23 cellular contexts compared by ENCODE assay signal in the genomic region with DNA sequence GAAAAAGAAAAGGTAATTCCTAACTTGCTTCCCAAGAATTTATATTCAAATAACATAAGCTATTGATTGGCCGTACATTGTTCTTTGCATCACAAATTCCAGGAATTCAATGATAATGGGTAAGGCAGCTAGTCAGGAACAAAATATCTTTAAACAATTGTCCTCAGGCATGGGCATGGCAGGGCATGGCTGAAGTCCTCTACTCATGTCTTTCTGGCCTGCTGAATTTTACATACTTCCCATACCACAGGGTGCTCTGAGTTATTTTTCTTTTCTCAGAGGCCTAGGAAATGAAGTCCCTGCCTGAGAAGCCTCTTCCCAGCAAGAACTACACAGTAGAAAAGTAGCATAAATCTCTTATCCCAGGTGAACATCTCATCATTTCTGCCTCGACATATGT.
"Had no signal": no experiment of that assay in that cellular context is flagged by ENCODE, and none has a peak within 500 bp of the region (broad histone marks: within the 10 kb centered on the region; RNA-seq: fewer than 3 reads in every experiment).

No MANE protein-coding gene starts in this region.

- H3K36me3 Mint-ChIP-seq: naive thymus-derived CD8-positive, alpha-beta T cell had no signal

- H3K27me3 ChIP-seq: brain microvascular endothelial cell, dorsolateral prefrontal cortex, hepatocyte, transverse colon had no signal

- DNase-seq: activated CD4-positive, alpha-beta T cell treated with anti-CD3 and anti-CD28 coated beads, Interleukin-2, amount 10 ng/mL, durations not matched to agents 24 days and 14 days; activated CD4-positive, CD25-positive, alpha-beta regulatory T cell; activated CD8-positive, alpha-beta memory T cell treated with anti-CD3 and anti-CD28 coated beads, Interleukin-2, amount 50 U/mL, for 48 hours; activated CD8-positive, alpha-beta T cell treated with anti-CD3 and anti-CD28 coated beads, Interleukin-2, amount 10 ng/mL, durations not matched to agents 7 days and 5 days; activated gamma-delta T cell treated with Interleukin-2 at 50 U/mL for 16 hours; activated T-cell treated with anti-CD3 and anti-CD28 coated beads, Interleukin-2, amount 50 U/mL, for 72 hours; brain microvascular endothelial cell; cerebellar nuclear complex; dorsolateral prefrontal cortex; endodermal cell; islet precursor cell; mucosa of descending colon; naive thymus-derived CD8-positive, alpha-beta T cell; right cardiac atrium; stimulated activated CD4-positive, alpha-beta T cell treated with anti-CD3 and anti-CD28 coated beads, Interleukin-4, amount 100 ng/mL, for 4 hours; stimulated activated CD8-positive, alpha-beta memory T cell treated with anti-CD3 and anti-CD28 coated beads, Interleukin-4, amount 100 ng/mL, for 48 hours; stimulated activated naive CD4-positive, alpha-beta T cell treated with Interleukin-2 at 50 U/mL for 16 hours; SW 1271; transverse colon had no signal

- H2AFZ ChIP-seq: hepatocyte had no signal

- H3K4me3 ChIP-seq: dorsolateral prefrontal cortex, hepatocyte, mucosa of descending colon, transverse colon had no signal

- H3K4me1 Mint-ChIP-seq: endodermal cell had no signal

- H3K27ac Mint-ChIP-seq: activated CD4-positive, alpha-beta T cell treated with anti-CD3 and anti-CD28 coated beads, Interleukin-2, amount 10 ng/mL, durations not matched to agents 24 days and 14 days; activated CD8-positive, alpha-beta T cell treated with anti-CD3 and anti-CD28 coated beads, Interleukin-2, amount 10 ng/mL, durations not matched to agents 7 days and 5 days; activated naive CD8-positive, alpha-beta T cell; activated T-cell treated with anti-CD3 and anti-CD28 coated beads, Interleukin-2, amount 50 U/mL, for 72 hours; endodermal cell; naive thymus-derived CD8-positive, alpha-beta T cell; T-helper 2 cell treated with Interferon-gamma antibody and Interleukin-4, amounts not matched to agents 5 μg/mL and 100 μg/mL, for 36 hours had no signal

- H3K4me2 ChIP-seq: hepatocyte had no signal

- ATAC-seq: activated CD8-positive, alpha-beta T cell treated with anti-CD3 and anti-CD28 coated beads, Interleukin-2, amount 10 ng/mL, durations not matched to agents 7 days and 5 days; activated T-cell treated with anti-CD3 and anti-CD28 coated beads, Interleukin-2, amount 50 U/mL, for 72 hours; left lobe of liver; mucosa of descending colon; naive thymus-derived CD8-positive, alpha-beta T cell; right cardiac atrium had no signal

- H3K4me3 Mint-ChIP-seq: activated CD4-positive, alpha-beta T cell treated with anti-CD3 and anti-CD28 coated beads, Interleukin-2, amount 10 ng/mL, durations not matched to agents 24 days and 14 days; activated CD8-positive, alpha-beta T cell treated with anti-CD3 and anti-CD28 coated beads, Interleukin-2, amount 10 ng/mL, durations not matched to agents 7 days and 5 days; activated naive CD8-positive, alpha-beta T cell; activated T-cell treated with anti-CD3 and anti-CD28 coated beads, Interleukin-2, amount 50 U/mL, for 72 hours; endodermal cell; naive thymus-derived CD8-positive, alpha-beta T cell; T-helper 2 cell treated with Interferon-gamma antibody and Interleukin-4, amounts not matched to agents 5 μg/mL and 100 μg/mL, for 36 hours had no signal

- H3K27me3 Mint-ChIP-seq: activated CD4-positive, alpha-beta T cell treated with anti-CD3 and anti-CD28 coated beads, Interleukin-2, amount 10 ng/mL, durations not matched to agents 24 days and 14 days had no signal

- H3K27ac ChIP-seq: brain microvascular endothelial cell, dorsolateral prefrontal cortex, hepatocyte, transverse colon had no signal

- H3K79me2 ChIP-seq: hepatocyte had no signal

- H3K36me3 ChIP-seq: brain microvascular endothelial cell, transverse colon had no signal
